Comparison of ENCODE assay signal across 26 cellular contexts in genomic region chr22:43173566-43173965, GRCh38.
"Had no signal": no experiment of that assay in that cellular context is flagged by ENCODE, and none has a peak within 500 bp of the region (broad histone marks: within the 10 kb centered on the region; RNA-seq: fewer than 3 reads in every experiment).

No MANE protein-coding gene starts in this region.

- DNase-seq: activated CD4-positive, alpha-beta T cell treated with anti-CD3 and anti-CD28 coated beads, Interleukin-2, amount 10 ng/mL, durations not matched to agents 24 days and 14 days; activated CD4-positive, alpha-beta T cell treated with anti-CD3 and anti-CD28 coated beads, Interleukin-2, amount 50 U/mL, for 4 hours; activated CD8-positive, alpha-beta T cell treated with anti-CD3 and anti-CD28 coated beads for 36 hours; activated gamma-delta T cell treated with Interleukin-2 at 50 U/mL for 16 hours; activated naive CD4-positive, alpha-beta T cell treated with anti-CD3 and anti-CD28 coated beads for 36 hours; activated T-cell treated with anti-CD3 and anti-CD28 coated beads for 4 hours; activated T-cell treated with anti-CD3 and anti-CD28 coated beads, Interleukin-2, amount 50 U/mL, for 4 hours; adrenal gland; Kasumi-1; KG1; MG63; NCI-H1048; NCI-H1105 treated with DMSO at 0.1 percent for 48 hours; NCI-H1436; NCI-H1694; NCI-H1930; NCI-H2081 treated with DMSO at 0.1 percent for 48 hours; NCI-H226; NCI-H524 treated with DMSO at 0.1 percent for 48 hours; SHP77; SJCRH30 had no signal

- H3K27me3 ChIP-seq: adrenal gland, ascending aorta, cardiac muscle cell, MG63, SJCRH30 had no signal

- ATAC-seq: activated CD8-positive, alpha-beta T cell treated with anti-CD3 and anti-CD28 coated beads for 36 hours; activated naive CD4-positive, alpha-beta T cell treated with anti-CD3 and anti-CD28 coated beads, Interleukin-2, amount 50 U/mL, for 72 hours; activated T-cell treated with anti-CD3 and anti-CD28 coated beads, Interleukin-2, amount 50 U/mL, for 4 hours; Panc1 had no signal

- H3K27ac ChIP-seq: adrenal gland, ascending aorta, cardiac muscle cell, SJCRH30, SK-N-MC had no signal

- H3K4me1 ChIP-seq: adrenal gland, ascending aorta, SJCRH30 had no signal

- H3K9me3 ChIP-seq: adrenal gland, ascending aorta, MG63, SJCRH30 had no signal

- H3K4me3 ChIP-seq: adrenal gland, ascending aorta, cardiac muscle cell, MG63, SJCRH30, SK-N-MC had no signal
